ENCODE assay signal across 9 cellular contexts in the genomic region with DNA sequence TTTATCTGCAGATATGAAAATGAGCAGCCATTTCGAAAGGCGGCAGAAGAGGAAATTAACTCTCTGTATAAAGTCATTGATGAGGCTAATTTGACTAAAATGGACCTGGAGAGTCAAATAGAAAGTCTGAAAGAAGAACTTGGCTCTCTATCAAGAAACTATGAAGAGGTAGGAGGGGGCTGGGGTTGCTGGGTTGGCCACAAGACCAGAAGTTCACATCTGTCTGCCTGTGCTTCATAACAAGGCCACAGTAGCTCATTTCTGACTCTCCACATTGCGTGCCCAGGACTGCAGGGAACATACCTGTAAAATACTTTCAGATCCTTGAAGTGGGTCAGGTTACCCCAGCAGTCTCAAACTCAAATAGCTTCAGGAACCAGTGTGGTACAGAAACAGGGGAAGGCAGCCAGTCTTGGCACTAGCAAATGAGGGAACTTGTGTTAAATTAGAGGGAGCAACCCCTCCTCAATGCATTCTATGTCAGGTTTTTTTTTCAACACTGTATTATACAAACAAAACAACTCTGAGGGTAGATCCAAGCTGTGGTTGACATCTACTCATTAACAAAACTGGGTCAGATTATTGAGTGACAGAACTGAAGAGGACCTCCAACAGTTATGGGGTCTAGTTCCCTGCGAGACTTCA. TPM values are rescaled to one million over a fixed set of nuclear protein-coding genes. Genes with fewer than 3 reads are reported as not detected.
DNase-seq lines count a peak whose midpoint lies in the region; ATAC-seq and TF ChIP-seq lines count a peak whose summit lies in the region.
"Had no signal": no experiment of that assay in that cellular context is flagged by ENCODE, and none has a peak within 500 bp of the region (broad histone marks: within the 10 kb centered on the region; RNA-seq: fewer than 3 reads in every experiment).

No MANE protein-coding gene starts in this region.

- TF ChIP-seq CTCF in CD14-positive monocyte (IDR thresholded peaks at IDR 0.05), result no peak

- H3K4me3 Mint-ChIP-seq in CD14-positive monocyte, result peak overlapping the region in 1 of 2 donors; percentile 65

- peaks cover 0 to 5% (median 0%) of the 10 kb centered on the region in 7 donors for H3K9me3 Mint-ChIP-seq in CD14-positive monocyte

- H3K4me1 Mint-ChIP-seq in CD14-positive monocyte, result peaks cover 21% of the 10 kb centered on the region

- no peaks in the 10 kb centered on the region for H3K36me3 Mint-ChIP-seq in CD14-positive monocyte

- peaks cover 0 to 5% (median 2%) of the 10 kb centered on the region in 3 donors for H3K27me3 Mint-ChIP-seq in CD14-positive monocyte (ENCODE audit: low read depth in 3 of 3)

- ATAC-seq in GM19395 (IDR thresholded peaks at IDR 0.05; ENCODE audit: unreplicated experiment) (peak; percentile 94), HG03432 (IDR thresholded peaks at IDR 0.05; ENCODE audit: unreplicated experiment) (peak; percentile 94)

- H3K27ac Mint-ChIP-seq in CD14-positive monocyte, result peak overlapping the region in 3 of 7 donors; percentile 26 to 83 (median 71)

- DNase-seq in CD1c-positive myeloid dendritic cell (ENCODE audit: extremely low spot score) (peak; percentile 85), putamen (ENCODE audit: low spot score) (no peak), SW480 (ENCODE audit: low spot score) (no peak), CD14-positive monocyte (ENCODE audit: low spot score) (no peak)
- DNase-seq in activated CD8-positive, alpha-beta memory T cell treated with anti-CD3 and anti-CD28 coated beads, Interleukin-2, amount 50 U/mL, for 24 hours (ENCODE audit: extremely low read depth), result peak; percentile 4
- DNase-seq in stimulated activated CD4-positive, alpha-beta T cell treated with anti-CD3 and anti-CD28 coated beads, Interleukin-4, amount 100 ng/mL, for 48 hours (ENCODE audit: low read depth in 2 of 2), result peak; percentile 38 to 66
- DNase-seq: DND-41 had no signal

- intact Hi-C loops in CD14-positive monocyte (cut with micrococcal nuclease), result no loop called here

RNA-seq across cellular contexts. Expression of gene BFSP2, which starts 48.7 kb away (rescaled TPM):
- not detected for polyA plus RNA-seq in CD14-positive monocyte

Comparison
In these comparisons a context has a peak if more than half of its experiments do, and no peak if none do; other contexts are left out.
1. DNase-seq: peak in CD1c-positive myeloid dendritic cell (single experiment), activated CD8-positive, alpha-beta memory T cell treated with anti-CD3 and anti-CD28 coated beads, Interleukin-2, amount 50 U/mL, for 24 hours (single experiment) and stimulated activated CD4-positive, alpha-beta T cell treated with anti-CD3 and anti-CD28 coated beads, Interleukin-4, amount 100 ng/mL, for 48 hours (2 of 2); none in putamen (single experiment), SW480 (single experiment) and CD14-positive monocyte (single experiment).